ENCODE assay signal across 14 cellular contexts in genomic region chr11:129973809-129974208, GRCh38. TPM values are rescaled to one million over a fixed set of nuclear protein-coding genes. Genes with fewer than 3 reads are reported as not detected.
DNase-seq lines count a peak whose midpoint lies in the region; ATAC-seq and TF ChIP-seq lines count a peak whose summit lies in the region.
"Had no signal": no experiment of that assay in that cellular context is flagged by ENCODE, and none has a peak within 500 bp of the region (broad histone marks: within the 10 kb centered on the region; RNA-seq: fewer than 3 reads in every experiment).

No MANE protein-coding gene starts in this region.

- H3F3A ChIP-seq in DOHH2 (ENCODE audit: control insufficient read depth, insufficient read depth), result peaks cover 17% of the 10 kb centered on the region

- H3K9me3 ChIP-seq in DOHH2 (ENCODE audit: control insufficient read depth, insufficient read depth, low read length) (no peaks in the 10 kb centered on the region), hepatocyte (ENCODE audit: low read depth) (no peaks in the 10 kb centered on the region), SJCRH30 (replicated peaks) (no peaks in the 10 kb centered on the region)
- H3K9me3 ChIP-seq: gastrocnemius medialis had no signal

- no peak for ATAC-seq in GM19395 (IDR thresholded peaks at IDR 0.05; ENCODE audit: unreplicated experiment)
- no peak for ATAC-seq in stimulated activated naive CD8-positive, alpha-beta T cell treated with anti-CD3 and anti-CD28 coated beads, Interleukin-15, Interleukin-2, amounts not matched to agents 100 U/mL and 50 U/mL, for 24 hours
- ATAC-seq: gastrocnemius medialis had no signal

- DNase-seq in SW480 (ENCODE audit: low spot score), result peak; percentile 32
- DNase-seq in hepatocyte (ENCODE audit: low spot score), result peak; percentile 73
- DNase-seq in nephron progenitor cell, result peak; percentile 62
- no peak for DNase-seq in stimulated activated naive CD8-positive, alpha-beta T cell treated with anti-CD3 and anti-CD28 coated beads, Interleukin-15, Interleukin-2, amounts not matched to agents 100 U/mL and 50 U/mL, for 24 hours
- no peak for DNase-seq in SJCRH30
- no peak for DNase-seq in NCI-H1092 treated with DMSO at 0.1 percent for 48 hours (lab: John Stamatoyannopoulos, UW)
- DNase-seq: activated gamma-delta T cell; effector CD8-positive, alpha-beta T cell; gastrocnemius medialis; HFFc6; NK-92 treated with Interleukin-12 subunit alpha and Interleukin-12 subunit beta, amount 100 ng/mL, for 24 hours had no signal

- WGBS in hepatocyte (ENCODE audit: low lambda C conversion rate, missing lambda C conversion rate), result 21% methylated on average over 5 of the region's 5 CpGs

- H3K9me3 Mint-ChIP-seq in nephron progenitor cell, result no peaks in the 10 kb centered on the region
- H3K9me3 Mint-ChIP-seq: HFFc6 had no signal

- H3K79me2 ChIP-seq in DOHH2 (ENCODE audit: control insufficient read depth, low read length) (peaks cover 23% of the 10 kb centered on the region), hepatocyte (peaks cover 28% of the 10 kb centered on the region)

- TF ChIP-seq CTCF in DOHH2 (IDR thresholded peaks at IDR 0.05; ENCODE audit: low read depth, low read length, poor library complexity, severe bottlenecking) (no peak), hepatocyte (IDR thresholded peaks at IDR 0.05; ENCODE audit: poor library complexity) (no peak), nephron progenitor cell (IDR thresholded peaks at IDR 0.05) (no peak)

- peak overlapping the region; percentile 70 for H3K4me3 ChIP-seq in DOHH2 (ENCODE audit: low read length)
- no peak overlapping the region for H3K4me3 ChIP-seq in hepatocyte
- no peak overlapping the region for H3K4me3 ChIP-seq in SJCRH30
- H3K4me3 ChIP-seq: gastrocnemius medialis, smooth muscle cell had no signal

- H4K20me1 ChIP-seq in DOHH2 (ENCODE audit: control insufficient read depth, insufficient read depth, low read depth, low read length), result no peaks in the 10 kb centered on the region
- no peaks in the 10 kb centered on the region for H4K20me1 ChIP-seq in hepatocyte (ENCODE audit: insufficient read depth, poor library complexity, severe bottlenecking)

- peaks cover 4% of the 10 kb centered on the region; the same call in 1 of the 2 replicates for H3K36me3 ChIP-seq in DOHH2 (ENCODE audit: control insufficient read depth, low read length)
- H3K36me3 ChIP-seq in hepatocyte (replicated peaks; ENCODE audit: insufficient read depth, low read depth), result no peaks in the 10 kb centered on the region
- H3K36me3 ChIP-seq in SJCRH30, result no peaks in the 10 kb centered on the region
- H3K36me3 ChIP-seq: gastrocnemius medialis had no signal

- peaks cover 78% of the 10 kb centered on the region for H3K4me1 ChIP-seq in DOHH2 (ENCODE audit: control insufficient read depth, low read length)
- no peaks in the 10 kb centered on the region for H3K4me1 ChIP-seq in hepatocyte (ENCODE audit: insufficient read depth)
- H3K4me1 ChIP-seq in SJCRH30, result no peaks in the 10 kb centered on the region

- H3K27ac ChIP-seq in DOHH2 (ENCODE audit: low read depth, low read length), result peak overlapping the region; percentile 98
- H3K27ac ChIP-seq in hepatocyte, result peak overlapping the region; percentile 52
- H3K27ac ChIP-seq in SJCRH30, result no peak overlapping the region
- H3K27ac ChIP-seq: gastrocnemius medialis had no signal

- H3K4me3 Mint-ChIP-seq in nephron progenitor cell, result no peak overlapping the region
- H3K4me3 Mint-ChIP-seq: HFFc6 had no signal

- no peaks in the 10 kb centered on the region for H3K27me3 ChIP-seq in DOHH2 (ENCODE audit: control insufficient read depth, low read length)
- H3K27me3 ChIP-seq in hepatocyte, result no peaks in the 10 kb centered on the region
- no peaks in the 10 kb centered on the region for H3K27me3 ChIP-seq in SJCRH30
- H3K27me3 ChIP-seq: gastrocnemius medialis had no signal

- peaks cover 39% of the 10 kb centered on the region for H3K4me1 Mint-ChIP-seq in nephron progenitor cell

- H3K27me3 Mint-ChIP-seq in nephron progenitor cell (ENCODE audit: low read depth, poor library complexity), result peaks cover 9% of the 10 kb centered on the region

- peaks cover 16% of the 10 kb centered on the region for H3K36me3 Mint-ChIP-seq in nephron progenitor cell (ENCODE audit: low read depth)

- H3K9me2 ChIP-seq in DOHH2 (replicated peaks; ENCODE audit: control insufficient read depth, low read length), result no peaks in the 10 kb centered on the region
- no peaks in the 10 kb centered on the region for H3K9me2 ChIP-seq in hepatocyte (replicated peaks; ENCODE audit: insufficient read depth)

- H3K4me2 ChIP-seq in DOHH2 (ENCODE audit: low read length) (peak overlapping the region; percentile 87), hepatocyte (peak overlapping the region; percentile 6)
- H3K4me2 ChIP-seq: smooth muscle cell had no signal

- H2AFZ ChIP-seq in hepatocyte, result no peak overlapping the region

- no peak overlapping the region for H3K27ac Mint-ChIP-seq in nephron progenitor cell
- H3K27ac Mint-ChIP-seq: HFFc6 had no signal

RNA-seq across cellular contexts. Expression of gene PRDM10, which starts 28.8 kb away (rescaled TPM):
- 7.1 and 8.1 TPM in 2 replicates for total RNA-seq in hepatocyte
- polyA plus RNA-seq in hepatocyte, result 3.8 and 4.6 TPM in 2 replicates
- 6.2 and 6.7 TPM in 2 replicates for total RNA-seq in SJCRH30 (2014; rRNA removed; shearing (Covaris generic))

Comparison
In these comparisons a context has a peak if more than half of its experiments do, and no peak if none do; other contexts are left out.
1. DNase-seq: peak in SW480 (single experiment), hepatocyte (single experiment) and nephron progenitor cell (single experiment); none in stimulated activated naive CD8-positive, alpha-beta T cell treated with anti-CD3 and anti-CD28 coated beads, Interleukin-15, Interleukin-2, amounts not matched to agents 100 U/mL and 50 U/mL, for 24 hours (single experiment), SJCRH30 (0 of 2) and NCI-H1092 treated with DMSO at 0.1 percent for 48 hours (single experiment).